16 cellular contexts compared by ENCODE assay signal in genomic region chr14:29650554-29651269, GRCh38.
"Had no signal": no experiment of that assay in that cellular context is flagged by ENCODE, and none has a peak within 500 bp of the region (broad histone marks: within the 10 kb centered on the region; RNA-seq: fewer than 3 reads in every experiment).

No MANE protein-coding gene starts in this region.

- ATAC-seq: activated CD8-positive, alpha-beta T cell treated with anti-CD3 and anti-CD28 coated beads, Interleukin-2, amount 10 ng/mL, durations not matched to agents 7 days and 5 days; mucosa of descending colon; naive thymus-derived CD8-positive, alpha-beta T cell; stimulated activated naive CD8-positive, alpha-beta T cell treated with anti-CD3 and anti-CD28 coated beads, Interleukin-15, amount 100 ng/mL, for 72 hours had no signal

- H3K27me3 Mint-ChIP-seq: naive thymus-derived CD8-positive, alpha-beta T cell; stimulated activated naive CD8-positive, alpha-beta T cell treated with anti-CD3 and anti-CD28 coated beads, Interleukin-15, amount 100 ng/mL, for 72 hours had no signal

- H3K4me1 Mint-ChIP-seq: naive thymus-derived CD8-positive, alpha-beta T cell; stimulated activated naive CD8-positive, alpha-beta T cell treated with anti-CD3 and anti-CD28 coated beads, Interleukin-15, amount 100 ng/mL, for 72 hours had no signal

- H3K27ac Mint-ChIP-seq: activated CD8-positive, alpha-beta T cell treated with anti-CD3 and anti-CD28 coated beads, Interleukin-2, amount 10 ng/mL, durations not matched to agents 7 days and 5 days; activated T-helper 1 cell treated with anti-CD3 and anti-CD28 coated beads, Interleukin-12 subunit alpha, Interleukin-12 subunit beta, Interleukin-2, Interleukin-4 antibody, amounts not matched to agents 30 ng/mL and 10 ng/mL and 1 ng/mL, durations not matched to agents 14 hours and 24 hours and 36 hours; naive thymus-derived CD8-positive, alpha-beta T cell; T-helper 2 cell treated with Interferon-gamma antibody and Interleukin-4, amounts not matched to agents 5 μg/mL and 100 μg/mL, for 36 hours had no signal

- H3K4me3 Mint-ChIP-seq: activated CD8-positive, alpha-beta T cell treated with anti-CD3 and anti-CD28 coated beads, Interleukin-2, amount 10 ng/mL, durations not matched to agents 7 days and 5 days; activated T-helper 1 cell treated with anti-CD3 and anti-CD28 coated beads, Interleukin-12 subunit alpha, Interleukin-12 subunit beta, Interleukin-2, Interleukin-4 antibody, amounts not matched to agents 30 ng/mL and 10 ng/mL and 1 ng/mL, durations not matched to agents 14 hours and 24 hours and 36 hours; naive thymus-derived CD8-positive, alpha-beta T cell; stimulated activated naive CD8-positive, alpha-beta T cell treated with anti-CD3 and anti-CD28 coated beads, Interleukin-15, amount 100 ng/mL, for 72 hours; T-helper 2 cell treated with Interferon-gamma antibody and Interleukin-4, amounts not matched to agents 5 μg/mL and 100 μg/mL, for 36 hours had no signal

- DNase-seq: activated CD4-positive, alpha-beta T cell treated with anti-CD3 and anti-CD28 coated beads for 4 hours; activated CD8-positive, alpha-beta memory T cell treated with anti-CD3 and anti-CD28 coated beads, Interleukin-2, amount 50 U/mL, for 48 hours; activated CD8-positive, alpha-beta T cell treated with anti-CD3 and anti-CD28 coated beads, Interleukin-2, amount 10 ng/mL, durations not matched to agents 7 days and 5 days; activated naive CD4-positive, alpha-beta T cell; central memory CD4-positive, alpha-beta T cell; cortex of kidney; effector CD8-positive, alpha-beta T cell; hippocampal formation; naive thymus-derived CD8-positive, alpha-beta T cell; stimulated activated CD4-positive, alpha-beta T cell treated with anti-CD3 and anti-CD28 coated beads, Interleukin-4, amount 100 ng/mL, for 24 hours; stimulated activated naive CD8-positive, alpha-beta T cell treated with anti-CD3 and anti-CD28 coated beads, Interleukin-15, amount 100 ng/mL, for 72 hours; SW 1271; WERI-Rb-1 had no signal
